ENCODE assay signal across 9 cellular contexts in the genomic region with DNA sequence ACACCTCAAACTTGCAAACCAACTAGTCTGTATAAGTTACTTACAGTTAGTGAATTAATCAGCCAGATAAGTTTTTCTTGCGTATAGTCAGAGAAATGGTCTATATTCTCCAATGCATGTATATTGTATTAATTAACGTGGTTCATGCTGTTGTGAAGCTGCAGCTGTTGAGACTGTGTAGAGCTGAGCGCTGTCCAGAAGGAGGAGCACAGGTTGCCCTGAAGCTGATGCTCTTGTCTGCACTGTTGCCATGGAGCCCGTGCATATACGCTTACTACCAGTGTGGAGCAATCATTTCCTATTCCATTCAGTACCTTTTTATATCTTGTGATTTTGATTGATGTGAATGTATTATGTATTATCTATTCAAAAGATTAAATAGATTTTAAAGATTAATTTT.
A peak's percentile ranks its signal among the peaks of the same experiment; 100 is the strongest.
DNase-seq lines count a peak whose midpoint lies in the region; ATAC-seq and TF ChIP-seq lines count a peak whose summit lies in the region.
"Had no signal": no experiment of that assay in that cellular context is flagged by ENCODE, and none has a peak within 500 bp of the region (broad histone marks: within the 10 kb centered on the region; RNA-seq: fewer than 3 reads in every experiment).

No MANE protein-coding gene starts in this region.

- H3K4me1 Mint-ChIP-seq in activated CD8-positive, alpha-beta T cell treated with anti-CD3 and anti-CD28 coated beads, Interleukin-2, amount 10 ng/mL, durations not matched to agents 7 days and 5 days (ENCODE audit: low read depth) = peaks cover 14% of the 10 kb centered on the region

- no peaks in the 10 kb centered on the region for H3K27me3 ChIP-seq in transverse colon
- no peaks in the 10 kb centered on the region for H3K27me3 ChIP-seq in sigmoid colon
- H3K27me3 ChIP-seq: Peyer's patch had no signal

- TF ChIP-seq CTCF in transverse colon (IDR thresholded peaks at IDR 0.05) = no peak
- TF ChIP-seq CTCF in sigmoid colon (IDR thresholded peaks at IDR 0.05) = peak in 1 of 4 experiments; percentile 7

- peaks cover 10% of the 10 kb centered on the region for H3K36me3 Mint-ChIP-seq in activated CD8-positive, alpha-beta T cell treated with anti-CD3 and anti-CD28 coated beads, Interleukin-2, amount 10 ng/mL, durations not matched to agents 7 days and 5 days (ENCODE audit: low read depth)

- H3K4me3 Mint-ChIP-seq in activated CD8-positive, alpha-beta T cell treated with anti-CD3 and anti-CD28 coated beads, Interleukin-2, amount 10 ng/mL, durations not matched to agents 7 days and 5 days = no peak overlapping the region

- TF ChIP-seq POLR2A in transverse colon (IDR thresholded peaks at IDR 0.05) = no peak
- no peak for TF ChIP-seq POLR2A in sigmoid colon (IDR thresholded peaks at IDR 0.05)

- POLR2A ChIA-PET in activated CD8-positive, alpha-beta T cell treated with anti-CD3 and anti-CD28 coated beads, Interleukin-2, amount 10 ng/mL, durations not matched to agents 7 days and 5 days (lab: Charles Lee) = interaction anchor here (0.9 to 2.6 kb wide), 3 partner anchors 71 to 75 kb away, joined by 3 to 16 read pairs (median 8); no protein-coding TSS in a partner anchor

- intact Hi-C loops in transverse colon (cut with DNase I; ENCODE audit: low total_unique reads) (no loop called here), sigmoid colon (cut with DNase I) (no loop called here)

- 63 to 73% methylated on average over 4 to 5 of the region's 5 CpGs for WGBS in transverse colon (ENCODE audit: low coverage in 1 of 2), 2 donors
- WGBS in sigmoid colon, 2 donors = 45 to 67% methylated on average over 5 of the region's 5 CpGs

- H3K27me3 Mint-ChIP-seq in activated CD8-positive, alpha-beta T cell treated with anti-CD3 and anti-CD28 coated beads, Interleukin-2, amount 10 ng/mL, durations not matched to agents 7 days and 5 days (ENCODE audit: low read depth) = peaks cover 4% of the 10 kb centered on the region

- no peaks in the 10 kb centered on the region for H3K9me3 ChIP-seq in transverse colon
- no peaks in the 10 kb centered on the region for H3K9me3 ChIP-seq in sigmoid colon
- H3K9me3 ChIP-seq: Peyer's patch had no signal

- TF ChIP-seq EP300 in transverse colon (IDR thresholded peaks at IDR 0.05; ENCODE audit: low read depth) = no peak
- no peak for TF ChIP-seq EP300 in sigmoid colon (IDR thresholded peaks at IDR 0.05)

- DNase-seq in NCI-H2029 (lab: John Stamatoyannopoulos, UW) = peak; percentile 7
- DNase-seq in NCI-H2029 treated with DMSO at 0.1 percent for 48 hours (lab: John Stamatoyannopoulos, UW) = no peak
- peak; percentile 13 for DNase-seq in NCI-H146 treated with DMSO at 0.1 percent for 48 hours (lab: John Stamatoyannopoulos, UW; ENCODE audit: unreplicated experiment)
- peak; percentile 80 for DNase-seq in activated CD8-positive, alpha-beta T cell treated with anti-CD3 and anti-CD28 coated beads, Interleukin-2, amount 10 ng/mL, durations not matched to agents 7 days and 5 days
- peak; percentile 13 for DNase-seq in iPS-NIHi7 (ENCODE audit: extremely low spot score)
- peak; percentile 15 for DNase-seq in transverse colon
- no peak for DNase-seq in sigmoid colon
- no peak for DNase-seq in hepatic stellate cell (ENCODE audit: low spot score)

- H3K4me3 ChIP-seq in transverse colon (no peak overlapping the region), sigmoid colon (no peak overlapping the region)
- H3K4me3 ChIP-seq: Peyer's patch had no signal

- H3K27ac Mint-ChIP-seq in activated CD8-positive, alpha-beta T cell treated with anti-CD3 and anti-CD28 coated beads, Interleukin-2, amount 10 ng/mL, durations not matched to agents 7 days and 5 days = no peak overlapping the region

- H3K4me1 ChIP-seq in transverse colon = no peaks in the 10 kb centered on the region
- no peaks in the 10 kb centered on the region for H3K4me1 ChIP-seq in sigmoid colon
- H3K4me1 ChIP-seq: Peyer's patch had no signal

- H3K27ac ChIP-seq in transverse colon = no peak overlapping the region
- no peak overlapping the region for H3K27ac ChIP-seq in sigmoid colon
- H3K27ac ChIP-seq: Peyer's patch had no signal

- in situ Hi-C loops in transverse colon (cut with MboI; ENCODE audit: low pct_ligation_motif_present in 1 of 4, low pct_unique_long_range_greater_than_20kb in 1 of 4, low sequenced_read_pairs in 3 of 4) = no loop called here

- CTCF ChIA-PET in activated CD8-positive, alpha-beta T cell treated with anti-CD3 and anti-CD28 coated beads, Interleukin-2, amount 10 ng/mL, durations not matched to agents 7 days and 5 days (lab: Charles Lee) = interaction anchor here (0.7 to 4.5 kb wide), 8 partner anchors 9 to 111 kb away, joined by 3 to 67 read pairs (median 5); partner anchors contain the start of gene ARID2

- peak; percentile 100 for ATAC-seq in activated CD8-positive, alpha-beta T cell treated with anti-CD3 and anti-CD28 coated beads, Interleukin-2, amount 10 ng/mL, durations not matched to agents 7 days and 5 days

- peaks cover 4% of the 10 kb centered on the region for H3K9me3 Mint-ChIP-seq in activated CD8-positive, alpha-beta T cell treated with anti-CD3 and anti-CD28 coated beads, Interleukin-2, amount 10 ng/mL, durations not matched to agents 7 days and 5 days (ENCODE audit: insufficient read depth)

- H3K36me3 ChIP-seq in transverse colon (no peaks in the 10 kb centered on the region), sigmoid colon (no peaks in the 10 kb centered on the region)
- H3K36me3 ChIP-seq: Peyer's patch had no signal

Comparison
In these comparisons a context has a peak if more than half of its experiments do, and no peak if none do; other contexts are left out.
1. DNase-seq: peak in NCI-H2029 (single experiment), NCI-H146 treated with DMSO at 0.1 percent for 48 hours (single experiment), activated CD8-positive, alpha-beta T cell treated with anti-CD3 and anti-CD28 coated beads, Interleukin-2, amount 10 ng/mL, durations not matched to agents 7 days and 5 days (single experiment), iPS-NIHi7 (single experiment) and transverse colon (single experiment); none in NCI-H2029 treated with DMSO at 0.1 percent for 48 hours (single experiment), sigmoid colon (single experiment) and hepatic stellate cell (single experiment).